Comparison of ENCODE assay signal across 1 cellular context in genomic region chr17:8849311-8850041, GRCh38.
TF ChIP-seq lines count a peak whose summit lies in the region.

No MANE protein-coding gene starts in this region.

TF ChIP-seq in GM12878, 131 proteins besides CTCF, POLR2A, EP300 and RAD21:
- TF ChIP-seq CUX1 (IDR thresholded peaks at IDR 0.05; ENCODE audit: insufficient replicate concordance, low read depth, low read length) (peak; percentile 83), SRF (IDR thresholded peaks at IDR 0.05; ENCODE audit: low read depth in 2 of 2, low read length in 2 of 2) (no peak), DPF2 (IDR thresholded peaks at IDR 0.05) (peak; percentile 79), RUNX3 (IDR thresholded peaks at IDR 0.05; ENCODE audit: low read length) (peak; percentile 73), PML (IDR thresholded peaks at IDR 0.05; ENCODE audit: low read length) (peak; percentile 51; the same call in 1 of the 2 replicates), HDAC2 (IDR thresholded peaks at IDR 0.05) (no peak), GATAD2B (conservative IDR thresholded peaks at IDR 0.05; ENCODE audit: low read depth) (peak; percentile 96), SP1 (IDR thresholded peaks at IDR 0.05; ENCODE audit: low read depth, low read length) (no peak), MAX (IDR thresholded peaks at IDR 0.05; ENCODE audit: low read depth, low read length) (no peak), MXI1 (IDR thresholded peaks at IDR 0.05; ENCODE audit: low read depth, low read length) (no peak), ATF7 (IDR thresholded peaks at IDR 0.05; ENCODE audit: low read depth) (0 out of 2 replicates have a peak, but pooled peaks have one; percentile 23), EZH2 (IDR thresholded peaks at IDR 0.05; ENCODE audit: borderline replicate concordance, control insufficient read depth, low read depth, low read length) (no peak), KAT2A (conservative IDR thresholded peaks at IDR 0.05; ENCODE audit: control insufficient read depth, low read depth, low read length) (no peak), KLF5 (IDR thresholded peaks at IDR 0.05; ENCODE audit: partially characterized antibody) (no peak), RAD51 (IDR thresholded peaks at IDR 0.05) (no peak), IKZF2 (IDR thresholded peaks at IDR 0.05) (peak; percentile 90 to 94), SMARCA5 (IDR thresholded peaks at IDR 0.05) (0 out of 2 replicates have a peak, but pooled peaks have one; percentile 11), BCL3 (IDR thresholded peaks at IDR 0.05; ENCODE audit: borderline replicate concordance, insufficient read depth, low read depth, low read length, poor library complexity, severe bottlenecking) (peak; percentile 22), BCL11A (IDR thresholded peaks at IDR 0.05; ENCODE audit: low read depth, low read length) (peak; percentile 69; the same call in 1 of the 2 replicates), E2F4 (IDR thresholded peaks at IDR 0.05; ENCODE audit: low read depth, low read length) (no peak), FOXM1 (IDR thresholded peaks at IDR 0.05; ENCODE audit: low read depth, low read length) (no peak; the same call in 1 of the 2 replicates), USF2 (IDR thresholded peaks at IDR 0.05; ENCODE audit: borderline replicate concordance, low read depth, low read length) (no peak), NFYA (IDR thresholded peaks at IDR 0.05; ENCODE audit: borderline replicate concordance, low read depth, low read length) (no peak), ZBTB33 (IDR thresholded peaks at IDR 0.05) (no peak), BHLHE40 (IDR thresholded peaks at IDR 0.05; ENCODE audit: borderline replicate concordance in 1 of 2, low read depth in 2 of 2, low read length in 1 of 2) (peak in 1 of 2 experiments; percentile 51; a peak in 1 of 4 replicates), MEF2B (IDR thresholded peaks at IDR 0.05; ENCODE audit: partially characterized antibody, poor library complexity, severe bottlenecking) (peak; percentile 97), POLR2AphosphoS2 (IDR thresholded peaks at IDR 0.05; ENCODE audit: low read depth, low read length) (0 out of 2 replicates have a peak, but pooled peaks have one; percentile 2), ZNF24 (IDR thresholded peaks at IDR 0.05) (peak; percentile 7; the same call in 1 of the 2 replicates), NR2F1 (conservative IDR thresholded peaks at IDR 0.05) (peak; percentile 43; the same call in 1 of the 2 replicates), MTA2 (IDR thresholded peaks at IDR 0.05; ENCODE audit: low read depth) (peak; percentile 91), BRCA1 (IDR thresholded peaks at IDR 0.05; ENCODE audit: low read depth, low read length) (no peak), ATF3 (IDR thresholded peaks at IDR 0.05; ENCODE audit: borderline replicate concordance, extremely low read depth, low read depth, low read length) (no peak), IKZF1 (conservative IDR thresholded peaks at IDR 0.05) (peak; percentile 85), TARDBP (IDR thresholded peaks at IDR 0.05; ENCODE audit: borderline replicate concordance) (no peak), GABPA (IDR thresholded peaks at IDR 0.05; ENCODE audit: low read depth) (no peak), NBN (IDR thresholded peaks at IDR 0.05) (peak; percentile 61; the same call in 1 of the 2 replicates), RELB (IDR thresholded peaks at IDR 0.05; ENCODE audit: low read depth) (peak; percentile 77), NFIC (IDR thresholded peaks at IDR 0.05; ENCODE audit: low read depth, low read length) (0 out of 2 replicates have a peak, but pooled peaks have one; percentile 18), PAX8 (IDR thresholded peaks at IDR 0.05) (no peak), YY1 (IDR thresholded peaks at IDR 0.05; ENCODE audit: low read depth, low read length) (no peak), ATF2 (IDR thresholded peaks at IDR 0.05; ENCODE audit: low read length) (0 out of 2 replicates have a peak, but pooled peaks have one; percentile 20), ZNF687 (IDR thresholded peaks at IDR 0.05) (peak; percentile 11; the same call in 1 of the 2 replicates), SIN3A (IDR thresholded peaks at IDR 0.05; ENCODE audit: low read depth, low read length) (no peak), NR2C1 (IDR thresholded peaks at IDR 0.05) (no peak), SIX5 (IDR thresholded peaks at IDR 0.05; ENCODE audit: low read depth, low read length, severe bottlenecking) (no peak), RELA (IDR thresholded peaks at IDR 0.05; ENCODE audit: borderline replicate concordance, partially characterized antibody) (no peak)
